8 cellular contexts compared by ENCODE assay signal in the genomic region with DNA sequence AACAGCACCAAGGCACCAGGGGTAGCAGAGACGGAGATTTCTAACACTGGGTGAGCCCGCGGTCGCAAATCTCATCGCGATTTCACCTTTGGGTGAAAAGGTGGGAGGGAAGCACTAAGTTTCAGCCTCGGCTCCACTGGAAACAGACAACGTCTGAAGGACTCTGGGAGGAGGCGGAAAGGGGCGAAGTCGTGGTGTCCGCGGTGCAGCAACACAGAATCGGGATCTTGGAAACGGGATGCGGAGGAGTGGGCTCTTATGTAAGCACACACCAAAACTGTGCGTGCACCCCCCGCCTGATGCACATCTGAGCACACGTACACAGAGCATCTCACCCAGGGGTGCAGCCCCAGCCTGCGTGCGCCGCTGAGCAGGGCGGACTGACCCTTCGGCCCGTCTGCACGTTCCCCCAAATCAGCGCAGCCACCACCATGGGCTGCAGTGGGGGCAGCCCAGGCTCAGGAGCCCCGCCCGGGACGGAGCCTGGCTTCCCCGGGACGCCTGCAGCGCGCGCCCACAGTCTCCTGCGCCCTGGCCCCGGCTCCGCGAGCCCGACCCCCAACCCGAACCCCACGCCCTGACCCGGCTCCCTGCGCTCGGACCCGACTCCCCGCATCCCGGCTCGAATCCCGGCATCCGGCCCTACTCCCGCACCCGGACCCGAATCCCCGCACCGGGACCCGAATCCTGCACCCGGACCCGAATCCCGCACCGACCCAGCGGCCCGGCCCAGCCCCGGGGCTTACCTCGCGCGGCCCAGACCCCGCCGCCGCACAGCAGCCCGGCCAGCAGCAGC. TPM values are rescaled to one million over a fixed set of nuclear protein-coding genes. Genes with fewer than 3 reads are reported as not detected.
DNase-seq lines count a peak whose midpoint lies in the region; ATAC-seq and TF ChIP-seq lines count a peak whose summit lies in the region.

No MANE protein-coding gene starts in this region.

- peaks cover 27% of the 10 kb centered on the region for H3F3A ChIP-seq in DOHH2 (ENCODE audit: control insufficient read depth, insufficient read depth)

- peaks cover 33% of the 10 kb centered on the region for H3K4me1 Mint-ChIP-seq in T-helper 1 cell treated with Interleukin-12 subunit alpha and Interleukin-12 subunit beta and Interleukin-4 antibody, amounts not matched to agents 30 μg/mL and 1 μg/mL, for 36 hours (ENCODE audit: low read depth)

- DNase-seq in dermis blood vessel endothelial cell = peak; percentile 33
- DNase-seq in mesenchymal stem cell = peak; percentile 34
- DNase-seq in superior temporal gyrus (ENCODE audit: extremely low spot score) = peak; percentile 72
- DNase-seq in DMS114 treated with DMSO at 0.1 percent for 48 hours (lab: John Stamatoyannopoulos, UW; ENCODE audit: unreplicated experiment) = no peak
- no peak for DNase-seq in posterior vena cava (ENCODE audit: low spot score)

- H3K36me3 Mint-ChIP-seq in T-helper 1 cell treated with Interleukin-12 subunit alpha and Interleukin-12 subunit beta and Interleukin-4 antibody, amounts not matched to agents 30 μg/mL and 1 μg/mL, for 36 hours (ENCODE audit: low read depth) = peaks cover 6% of the 10 kb centered on the region

- no peaks in the 10 kb centered on the region for H3K9me3 ChIP-seq in DOHH2 (ENCODE audit: control insufficient read depth, insufficient read depth, low read length)
- no peaks in the 10 kb centered on the region for H3K9me3 ChIP-seq in mesenchymal stem cell (ENCODE audit: control insufficient read depth, low read length)

- no peaks in the 10 kb centered on the region for H3K9me2 ChIP-seq in DOHH2 (replicated peaks; ENCODE audit: control insufficient read depth, low read length)

- TF ChIP-seq CTCF in DOHH2 (IDR thresholded peaks at IDR 0.05; ENCODE audit: low read depth, low read length, poor library complexity, severe bottlenecking) = no peak

- no peak overlapping the region for H2AK5ac ChIP-seq in mesenchymal stem cell (ENCODE audit: low read length, severe bottlenecking)

- H4K8ac ChIP-seq in mesenchymal stem cell (ENCODE audit: low read length) = peak overlapping the region; percentile 55

- ATAC-seq in HG02885 (IDR thresholded peaks at IDR 0.05; ENCODE audit: poor library complexity, unreplicated experiment) = peak; percentile 22

- WGBS in mesenchymal stem cell = under 1% methylated on average over 49 of the region's 71 CpGs

- H3K79me1 ChIP-seq in mesenchymal stem cell (replicated peaks; ENCODE audit: low read length, poor library complexity, severe bottlenecking) = peaks cover 1% of the 10 kb centered on the region

- H3K27ac Mint-ChIP-seq in T-helper 1 cell treated with Interleukin-12 subunit alpha and Interleukin-12 subunit beta and Interleukin-4 antibody, amounts not matched to agents 30 μg/mL and 1 μg/mL, for 36 hours = peak overlapping the region; percentile 79

- no peaks in the 10 kb centered on the region for H3K27me3 ChIP-seq in DOHH2 (ENCODE audit: control insufficient read depth, low read length)
- no peaks in the 10 kb centered on the region for H3K27me3 ChIP-seq in mesenchymal stem cell (ENCODE audit: control insufficient read depth in 1 of 2, insufficient read depth in 1 of 2, low read length in 2 of 2)

- 0 out of 2 replicates have a peak, but pooled peaks cover 4% of the 10 kb centered on the region for H4K20me1 ChIP-seq in DOHH2 (ENCODE audit: control insufficient read depth, insufficient read depth, low read depth, low read length)

- H3K9me3 Mint-ChIP-seq in T-helper 1 cell treated with Interleukin-12 subunit alpha and Interleukin-12 subunit beta and Interleukin-4 antibody, amounts not matched to agents 30 μg/mL and 1 μg/mL, for 36 hours = no peaks in the 10 kb centered on the region

- peak overlapping the region; percentile 89 for H2BK120ac ChIP-seq in mesenchymal stem cell (ENCODE audit: low read depth, low read length)

- peaks cover 75% of the 10 kb centered on the region for H3K4me1 ChIP-seq in DOHH2 (ENCODE audit: control insufficient read depth, low read length)
- H3K4me1 ChIP-seq in mesenchymal stem cell (ENCODE audit: control insufficient read depth, insufficient read depth, low read depth, low read length) = peaks cover 21% of the 10 kb centered on the region

- H2BK12ac ChIP-seq in mesenchymal stem cell (ENCODE audit: low read length in 2 of 2) = no peak overlapping the region

- H3K79me2 ChIP-seq in DOHH2 (ENCODE audit: control insufficient read depth, low read length) = peaks cover 54% of the 10 kb centered on the region

- H2AFZ ChIP-seq in mesenchymal stem cell (ENCODE audit: low read depth, low read length) = peak overlapping the region; percentile 57

- intact Hi-C loops in posterior vena cava (cut with DNase I) = no loop called here

- no peak overlapping the region for H2BK5ac ChIP-seq in mesenchymal stem cell (ENCODE audit: low read depth, low read length, poor library complexity, severe bottlenecking)

- peak overlapping the region; percentile 63 for H2BK15ac ChIP-seq in mesenchymal stem cell (ENCODE audit: low read depth, poor library complexity, severe bottlenecking)

- H3K27me3 Mint-ChIP-seq in T-helper 1 cell treated with Interleukin-12 subunit alpha and Interleukin-12 subunit beta and Interleukin-4 antibody, amounts not matched to agents 30 μg/mL and 1 μg/mL, for 36 hours (ENCODE audit: low read depth) = no peaks in the 10 kb centered on the region

- H4K91ac ChIP-seq in mesenchymal stem cell (ENCODE audit: low read length) = peak overlapping the region; percentile 85

- H3K14ac ChIP-seq in mesenchymal stem cell (ENCODE audit: low read length in 2 of 2) = peak overlapping the region in 1 of 2 experiments; percentile 95

- peak overlapping the region; percentile 47 to 76 for H3K4ac ChIP-seq in mesenchymal stem cell (ENCODE audit: low read depth in 1 of 2, low read length in 2 of 2)

- H3K18ac ChIP-seq in mesenchymal stem cell (ENCODE audit: low read depth in 1 of 2, low read length in 2 of 2) = peak overlapping the region; percentile 81 to 84

- peak overlapping the region; percentile 96 for H3K4me3 ChIP-seq in DOHH2 (ENCODE audit: low read length)
- peak overlapping the region; percentile 77 to 100 for H3K4me3 ChIP-seq in mesenchymal stem cell (ENCODE audit: insufficient read depth in 1 of 2, low read depth in 1 of 2, low read length in 2 of 2)

- H3K27ac ChIP-seq in DOHH2 (ENCODE audit: low read depth, low read length) (peak overlapping the region; percentile 24), mesenchymal stem cell (ENCODE audit: low read length, poor library complexity, severe bottlenecking) (no peak overlapping the region)

- peak overlapping the region; percentile 94 for H3K4me3 Mint-ChIP-seq in T-helper 1 cell treated with Interleukin-12 subunit alpha and Interleukin-12 subunit beta and Interleukin-4 antibody, amounts not matched to agents 30 μg/mL and 1 μg/mL, for 36 hours

- peak overlapping the region in 1 of 2 experiments; percentile 42 for H3K23ac ChIP-seq in mesenchymal stem cell (ENCODE audit: low read length in 2 of 2)

- peak overlapping the region; percentile 79 for H3K4me2 ChIP-seq in DOHH2 (ENCODE audit: low read length)
- H3K4me2 ChIP-seq in mesenchymal stem cell (ENCODE audit: low read length, poor library complexity, severe bottlenecking) = peak overlapping the region; percentile 68

- H3K9ac ChIP-seq in mesenchymal stem cell (ENCODE audit: low read length) = peak overlapping the region; percentile 88

- H3K36me3 ChIP-seq in DOHH2 (ENCODE audit: control insufficient read depth, low read length) (peaks cover 37% of the 10 kb centered on the region), mesenchymal stem cell (ENCODE audit: control insufficient read depth in 1 of 2, insufficient read depth in 2 of 2, low read depth in 1 of 2, low read length in 2 of 2) (no peaks in the 10 kb centered on the region)

RNA-seq across cellular contexts. Expression of gene CLSTN1, which starts 0.7 kb away (rescaled TPM):
- total RNA-seq in dermis blood vessel endothelial cell (72.0 and 110 TPM in 2 replicates), posterior vena cava (10 to 100 TPM; 59.8 to 77.9 TPM)
- polyA plus RNA-seq in mesenchymal stem cell (2013, experiment 1 of 2) = 81.8 TPM
- 79.6 TPM for polyA plus RNA-seq in mesenchymal stem cell (2013, experiment 2 of 2)

Comparison
In these comparisons a context has a peak if more than half of its experiments do, and no peak if none do; other contexts are left out.
1. DNase-seq: peak in dermis blood vessel endothelial cell (single experiment), mesenchymal stem cell (single experiment) and superior temporal gyrus (single experiment); none in DMS114 treated with DMSO at 0.1 percent for 48 hours (single experiment) and posterior vena cava (single experiment).